1 cellular context compared by ENCODE assay signal in genomic region chr11:71215372-71215965, GRCh38.
TF ChIP-seq lines count a peak whose summit lies in the region.

No MANE protein-coding gene starts in this region.

TF ChIP-seq in SK-N-SH, 30 proteins besides CTCF, POLR2A, EP300 and RAD21 (continued from another document):
- TF ChIP-seq SIN3A (IDR thresholded peaks at IDR 0.05; ENCODE audit: borderline replicate concordance, low read depth, low read length) (no peak), RFX5 (IDR thresholded peaks at IDR 0.05; ENCODE audit: low read length) (no peak), SMC3 (IDR thresholded peaks at IDR 0.05; ENCODE audit: low read depth, low read length) (no peak), ZBTB33 (IDR thresholded peaks at IDR 0.05; ENCODE audit: borderline replicate concordance, low read depth) (no peak), TEAD4 (IDR thresholded peaks at IDR 0.05; ENCODE audit: borderline replicate concordance, insufficient read depth) (no peak), MAX (IDR thresholded peaks at IDR 0.05; ENCODE audit: low read depth) (no peak), POLR2AphosphoS5 (IDR thresholded peaks at IDR 0.05; ENCODE audit: low read depth, low read length) (no peak), USF2 (IDR thresholded peaks at IDR 0.05; ENCODE audit: borderline replicate concordance, low read depth, low read length) (no peak), EZH2phosphoT487 (IDR thresholded peaks at IDR 0.05; ENCODE audit: borderline replicate concordance, low read depth) (no peak), NRF1 (IDR thresholded peaks at IDR 0.05; ENCODE audit: low read depth, low read length) (no peak)
